17 cellular contexts compared by ENCODE assay signal in the genomic region with DNA sequence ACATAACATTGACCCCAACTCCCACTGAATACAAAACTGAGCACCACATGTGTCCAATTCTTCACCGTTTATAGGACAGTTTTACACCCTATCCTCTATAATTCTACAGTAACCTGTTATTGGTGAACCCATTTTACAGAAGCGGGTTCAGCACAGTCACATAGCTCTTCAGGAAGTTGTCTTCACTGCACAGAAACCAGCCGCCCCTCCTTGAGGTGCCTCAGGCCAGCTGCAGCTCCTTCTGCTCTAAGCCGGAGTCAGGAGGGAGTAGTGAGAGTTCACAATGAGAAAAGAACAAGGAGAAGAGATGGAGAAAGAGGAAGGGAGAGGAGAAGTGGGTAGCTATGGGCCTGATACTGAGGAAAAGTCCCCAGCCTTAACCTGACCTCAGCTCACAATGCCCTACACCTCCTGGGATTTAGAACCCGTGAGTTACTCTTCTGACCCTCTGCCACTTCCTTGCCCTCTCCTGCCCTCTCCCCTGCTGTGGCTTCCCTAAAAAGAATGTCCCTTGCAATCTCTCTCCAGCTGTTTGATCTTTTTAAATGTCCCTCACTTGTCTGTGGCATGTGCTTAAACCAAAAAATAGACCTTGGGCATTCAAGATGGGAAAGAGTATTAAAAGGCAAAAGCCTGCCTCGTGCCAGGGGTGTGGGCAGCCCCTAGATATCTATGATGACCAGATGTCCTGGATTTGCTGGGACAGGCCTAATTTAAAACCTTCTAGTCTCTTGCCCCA.
"Had no signal": no experiment of that assay in that cellular context is flagged by ENCODE, and none has a peak within 500 bp of the region (broad histone marks: within the 10 kb centered on the region; RNA-seq: fewer than 3 reads in every experiment).

No MANE protein-coding gene starts in this region.

- H3K27ac Mint-ChIP-seq: activated CD8-positive, alpha-beta T cell treated with anti-CD3 and anti-CD28 coated beads for 36 hours; natural killer cell had no signal

- DNase-seq: activated CD4-positive, alpha-beta T cell treated with anti-CD3 and anti-CD28 coated beads for 4 hours; activated CD8-positive, alpha-beta memory T cell treated with anti-CD3 and anti-CD28 coated beads, Interleukin-2, amount 50 U/mL, for 4 hours; activated CD8-positive, alpha-beta T cell treated with anti-CD3 and anti-CD28 coated beads for 36 hours; dorsolateral prefrontal cortex; hypothalamus; midbrain; natural killer cell; right lobe of liver; stimulated activated CD4-positive, alpha-beta T cell treated with anti-CD3 and anti-CD28 coated beads, Interleukin-4, amount 100 ng/mL, for 1 hour; stimulated activated CD8-positive, alpha-beta memory T cell treated with anti-CD3 and anti-CD28 coated beads, Interleukin-4, amount 100 ng/mL, for 48 hours; stomach; T-helper 9 cell had no signal

- H3K27me3 ChIP-seq: ascending aorta, dorsolateral prefrontal cortex, right lobe of liver, stomach had no signal

- ATAC-seq: activated CD8-positive, alpha-beta T cell treated with anti-CD3 and anti-CD28 coated beads for 36 hours; esophagus mucosa; natural killer cell had no signal

- H3K36me3 ChIP-seq: ascending aorta, prostate gland, right lobe of liver, stomach, thoracic aorta had no signal

- H3K4me3 ChIP-seq: ascending aorta, dorsolateral prefrontal cortex, prostate gland, right lobe of liver, stomach, thoracic aorta had no signal

- H3K27ac ChIP-seq: ascending aorta, dorsolateral prefrontal cortex, prostate gland, right lobe of liver, stomach, thoracic aorta, VCaP had no signal

- H3K9me3 ChIP-seq: prostate gland, right lobe of liver, stomach had no signal

- H3K36me3 Mint-ChIP-seq: natural killer cell had no signal

- H3K9me3 Mint-ChIP-seq: natural killer cell had no signal

- H3K4me3 Mint-ChIP-seq: activated CD8-positive, alpha-beta T cell treated with anti-CD3 and anti-CD28 coated beads for 36 hours; natural killer cell had no signal

- H3K4me1 ChIP-seq: ascending aorta, prostate gland had no signal
